In the genomic region with DNA sequence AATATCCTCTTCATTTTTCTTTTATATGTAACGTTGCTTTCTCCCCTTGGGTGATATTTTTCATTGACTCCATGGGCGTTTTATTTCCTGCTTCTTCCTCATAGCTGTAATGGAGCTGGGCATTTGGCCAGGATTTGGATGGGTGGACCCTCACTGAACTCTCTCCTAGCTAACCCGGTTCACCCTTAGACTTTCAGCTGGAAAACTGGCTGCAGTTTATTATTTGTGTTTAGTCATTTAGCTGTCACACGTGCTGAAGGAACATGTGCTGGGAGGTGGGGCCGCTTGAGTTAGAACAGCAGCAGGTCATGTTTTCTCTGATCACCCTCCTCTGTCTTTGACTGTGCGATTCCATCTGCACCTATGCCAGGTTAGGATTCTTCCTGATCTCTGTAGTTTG, we compare ENCODE assay signal across 13 cellular contexts.
DNase-seq lines count a peak whose midpoint lies in the region; ATAC-seq and TF ChIP-seq lines count a peak whose summit lies in the region.
"Had no signal": no experiment of that assay in that cellular context is flagged by ENCODE, and none has a peak within 500 bp of the region (broad histone marks: within the 10 kb centered on the region; RNA-seq: fewer than 3 reads in every experiment).

No MANE protein-coding gene starts in this region.

- no peak overlapping the region for H3K4me3 Mint-ChIP-seq in nephron
- H3K4me3 Mint-ChIP-seq: memory B cell had no signal

- no peaks in the 10 kb centered on the region for H3K27me3 Mint-ChIP-seq in nephron (ENCODE audit: low read depth)
- H3K27me3 Mint-ChIP-seq: memory B cell had no signal

- no peaks in the 10 kb centered on the region for H3K9me3 Mint-ChIP-seq in nephron
- H3K9me3 Mint-ChIP-seq: memory B cell had no signal

- no peaks in the 10 kb centered on the region for H3K36me3 Mint-ChIP-seq in nephron (ENCODE audit: low read depth)
- H3K36me3 Mint-ChIP-seq: memory B cell had no signal

- H3K4me1 Mint-ChIP-seq in nephron: peaks cover 15% of the 10 kb centered on the region
- H3K4me1 Mint-ChIP-seq: memory B cell had no signal

- H3K27ac Mint-ChIP-seq in nephron: peak overlapping the region; percentile 28 to 68 (median 59)
- H3K27ac Mint-ChIP-seq: memory B cell had no signal

- no peak for ATAC-seq in GM18861 (IDR thresholded peaks at IDR 0.05; ENCODE audit: unreplicated experiment)

- TF ChIP-seq CTCF in nephron (IDR thresholded peaks at IDR 0.05; ENCODE audit: unreplicated experiment in 3 of 3): no peak

- DNase-seq in COLO668 (lab: John Stamatoyannopoulos, UW; ENCODE audit: unreplicated experiment) (peak; percentile 54), NCI-H1105 (lab: John Stamatoyannopoulos, UW) (peak; percentile 76), dermis microvascular lymphatic vessel endothelial cell (ENCODE audit: low read depth in 2 of 2) (peak; percentile 82 to 88), NCI-H2227 (lab: John Stamatoyannopoulos, UW; ENCODE audit: unreplicated experiment) (no peak), SIG-M5 (lab: John Stamatoyannopoulos, UW) (no peak)
- no peak for DNase-seq in activated effector memory CD4-positive, alpha-beta T cell treated with anti-CD3 and anti-CD28 coated beads, Interleukin-2, amount 50 U/mL, for 16 hours
- DNase-seq: activated CD8-positive, alpha-beta memory T cell treated with anti-CD3 and anti-CD28 coated beads, Interleukin-2, amount 50 U/mL, for 4 hours; C1 segment of cervical spinal cord; NK-92 treated with Interleukin-12 subunit alpha and Interleukin-12 subunit beta, amount 100 ng/mL, for 24 hours; stimulated activated naive CD4-positive, alpha-beta T cell had no signal

Comparison
In these comparisons a context has a peak if more than half of its experiments do, and no peak if none do; other contexts are left out.
1. DNase-seq: peak in COLO668 (single experiment), NCI-H1105 (single experiment) and dermis microvascular lymphatic vessel endothelial cell (2 of 2); none in NCI-H2227 (single experiment), SIG-M5 (single experiment) and activated effector memory CD4-positive, alpha-beta T cell treated with anti-CD3 and anti-CD28 coated beads, Interleukin-2, amount 50 U/mL, for 16 hours (single experiment).